In genomic region chr12:64531665-64532334, GRCh38 we compare ENCODE assay signal across 1 cellular context.
TF ChIP-seq lines count a peak whose summit lies in the region.

No MANE protein-coding gene starts in this region.

TF ChIP-seq in WTC11, 78 proteins besides CTCF, POLR2A, EP300 and RAD21 (continued from another document):
- TF ChIP-seq, protein P1, sequence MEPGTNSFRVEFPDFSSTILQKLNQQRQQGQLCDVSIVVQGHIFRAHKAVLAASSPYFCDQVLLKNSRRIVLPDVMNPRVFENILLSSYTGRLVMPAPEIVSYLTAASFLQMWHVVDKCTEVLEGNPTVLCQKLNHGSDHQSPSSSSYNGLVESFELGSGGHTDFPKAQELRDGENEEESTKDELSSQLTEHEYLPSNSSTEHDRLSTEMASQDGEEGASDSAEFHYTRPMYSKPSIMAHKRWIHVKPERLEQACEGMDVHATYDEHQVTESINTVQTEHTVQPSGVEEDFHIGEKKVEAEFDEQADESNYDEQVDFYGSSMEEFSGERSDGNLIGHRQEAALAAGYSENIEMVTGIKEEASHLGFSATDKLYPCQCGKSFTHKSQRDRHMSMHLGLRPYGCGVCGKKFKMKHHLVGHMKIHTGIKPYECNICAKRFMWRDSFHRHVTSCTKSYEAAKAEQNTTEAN (CRISPR knock-in tag; IDR thresholded peaks at IDR 0.05) = no peak
